Comparison of ENCODE assay signal across 3 cellular contexts in the genomic region with DNA sequence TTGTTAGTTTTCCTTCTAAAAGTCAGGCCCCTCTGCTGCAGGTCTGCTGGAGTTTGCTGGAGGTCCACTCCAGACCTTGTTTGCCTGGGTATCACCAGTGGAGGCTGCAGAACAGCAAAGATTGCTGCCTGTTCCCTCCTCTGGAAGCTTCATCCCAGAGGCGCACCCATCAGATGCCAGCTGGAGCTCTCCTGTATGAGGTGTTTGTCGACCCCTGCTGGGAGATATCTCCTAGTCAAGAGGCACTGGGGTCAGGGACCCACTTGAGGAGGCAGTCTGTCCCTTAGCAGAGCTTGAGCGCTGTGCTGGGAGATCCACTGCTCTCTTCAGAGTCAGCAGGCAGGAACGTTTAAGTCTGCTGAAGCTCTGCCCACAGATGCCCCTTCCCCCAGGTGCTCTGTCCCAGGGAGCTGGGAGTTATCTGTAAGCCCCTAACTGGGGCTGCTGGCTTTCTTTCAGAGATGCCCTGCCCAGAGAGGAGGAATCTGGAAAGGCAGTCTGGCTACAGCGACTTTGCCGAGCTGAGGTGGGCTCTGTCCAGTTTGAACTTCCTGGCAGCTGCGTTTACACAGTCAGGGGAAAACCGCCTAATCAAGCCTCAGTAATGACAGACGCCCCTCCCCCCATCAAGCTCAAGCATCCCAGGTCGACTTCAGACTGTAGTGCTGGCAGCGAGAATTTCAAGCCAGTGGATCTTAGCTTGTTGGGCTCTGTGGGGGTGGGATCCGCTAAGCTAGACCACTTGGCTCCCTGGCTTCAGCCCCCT. TPM values are rescaled to one million over a fixed set of nuclear protein-coding genes. Genes with fewer than 3 reads are reported as not detected.
"Had no signal": no experiment of that assay in that cellular context is flagged by ENCODE, and none has a peak within 500 bp of the region (broad histone marks: within the 10 kb centered on the region; RNA-seq: fewer than 3 reads in every experiment).

No MANE protein-coding gene starts in this region.

RNA-seq across cellular contexts. Expression of gene PGBD5, which starts 49.9 kb away (rescaled TPM):
- total RNA-seq: activated CD4-positive, alpha-beta T cell treated with anti-CD3 and anti-CD28 coated beads, Interleukin-2, amount 10 ng/mL, durations not matched to agents 7 days and 5 days; activated CD8-positive, alpha-beta memory T cell treated with anti-CD3 and anti-CD28 coated beads, Interleukin-2, amount 10 ng/mL, durations not matched to agents 7 days and 5 days; activated CD8-positive, alpha-beta T cell treated with anti-CD3 and anti-CD28 coated beads for 36 hours had no signal
